ENCODE assay signal across 16 cellular contexts in genomic region chr5:123429221-123429954, GRCh38. TPM values are rescaled to one million over a fixed set of nuclear protein-coding genes. Genes with fewer than 3 reads are reported as not detected.
DNase-seq lines count a peak whose midpoint lies in the region; ATAC-seq and TF ChIP-seq lines count a peak whose summit lies in the region.
"Had no signal": no experiment of that assay in that cellular context is flagged by ENCODE, and none has a peak within 500 bp of the region (broad histone marks: within the 10 kb centered on the region; RNA-seq: fewer than 3 reads in every experiment).

No MANE protein-coding gene starts in this region.

- peak overlapping the region; percentile 14 for H3K9ac ChIP-seq in adipocyte (ENCODE audit: low read length)

- TF ChIP-seq CTCF in type B pancreatic cell (conservative IDR thresholded peaks at IDR 0.05) = no peak

- ATAC-seq in left cardiac atrium = peak; percentile 48 to 50
- ATAC-seq in Right ventricle myocardium superior (ENCODE audit: poor library complexity) = no peak
- ATAC-seq in left lobe of liver = peak; percentile 65
- ATAC-seq in HG03095 (IDR thresholded peaks at IDR 0.05; ENCODE audit: unreplicated experiment) = no peak
- ATAC-seq: Right ventricle myocardium inferior had no signal

- H3K4me3 ChIP-seq in adipocyte (ENCODE audit: low read length) = peak overlapping the region; percentile 21
- H3K4me3 ChIP-seq: colonic mucosa, ovary, thoracic aorta had no signal

- intact Hi-C loops in left cardiac atrium (cut with DNase I) (loop anchor here in 1 of 2 donors (10.0 kb wide), 1 partner anchor 175 kb away; no protein-coding TSS in a partner anchor), Right ventricle myocardium superior (cut with DNase I) (no loop called here)

- H3K27me3 ChIP-seq in adipocyte (replicated peaks; ENCODE audit: control insufficient read depth, insufficient read depth, low read length) = no peaks in the 10 kb centered on the region
- H3K27me3 ChIP-seq: colonic mucosa, ovary had no signal

- H3K4me3 Mint-ChIP-seq in type B pancreatic cell = no peak overlapping the region
- H3K4me3 Mint-ChIP-seq: memory B cell had no signal

- no peaks in the 10 kb centered on the region for H3K9me3 ChIP-seq in adipocyte (ENCODE audit: control insufficient read depth, low read length)
- H3K9me3 ChIP-seq: colonic mucosa, ovary, thoracic aorta had no signal

- no peaks in the 10 kb centered on the region for H3K36me3 ChIP-seq in adipocyte (ENCODE audit: control insufficient read depth, insufficient read depth, low read length, severe bottlenecking)
- H3K36me3 ChIP-seq: colonic mucosa, ovary, thoracic aorta had no signal

- DNase-seq in left cardiac atrium = no peak
- no peak for DNase-seq in Right ventricle myocardium superior
- no peak for DNase-seq in adipocyte (ENCODE audit: low read depth)
- DNase-seq in left lobe of liver (ENCODE audit: low spot score) = peak; percentile 59
- DNase-seq in type B pancreatic cell (ENCODE audit: extremely low spot score, unreplicated experiment) = no peak
- no peak for DNase-seq in NCI-H774 (lab: John Stamatoyannopoulos, UW)
- no peak for DNase-seq in amygdala (lab: John Stamatoyannopoulos, UW)
- DNase-seq: colonic mucosa, NCI-H2081, NCI-H82, ovary had no signal

- H3K36me3 Mint-ChIP-seq in type B pancreatic cell = no peaks in the 10 kb centered on the region
- H3K36me3 Mint-ChIP-seq: activated naive CD4-positive, alpha-beta T cell treated with anti-CD3 and anti-CD28 coated beads, Interleukin-2, amount 50 U/mL, for 72 hours had no signal

- no peaks in the 10 kb centered on the region for H3K4me1 Mint-ChIP-seq in type B pancreatic cell (ENCODE audit: unreplicated experiment)

- no peaks in the 10 kb centered on the region for H3K9me3 Mint-ChIP-seq in type B pancreatic cell
- H3K9me3 Mint-ChIP-seq: activated naive CD4-positive, alpha-beta T cell treated with anti-CD3 and anti-CD28 coated beads, Interleukin-2, amount 50 U/mL, for 72 hours had no signal

- H3K27ac Mint-ChIP-seq in type B pancreatic cell = peak overlapping the region; percentile 3
- H3K27ac Mint-ChIP-seq: memory B cell had no signal

- no peaks in the 10 kb centered on the region for H3K27me3 Mint-ChIP-seq in type B pancreatic cell

- H3K4me1 ChIP-seq in adipocyte (ENCODE audit: control insufficient read depth, insufficient read depth, low read length) = peaks cover 20% of the 10 kb centered on the region
- H3K4me1 ChIP-seq: colonic mucosa had no signal

RNA-seq across cellular contexts. Expression of gene CEP120, which starts 6.2 kb away (rescaled TPM):
- 10 to 100 TPM; 10.3 to 13.1 TPM for total RNA-seq in left cardiac atrium
- total RNA-seq in Right ventricle myocardium superior = 12.8 TPM
- total RNA-seq in left lobe of liver = 11.6 TPM
- 16.4 and 26.9 TPM in 2 replicates for total RNA-seq in type B pancreatic cell (ENCODE audit: low replicate concordance)

Comparison
In these comparisons a context has a peak if more than half of its experiments do, and no peak if none do; other contexts are left out.
1. ATAC-seq: peak in left cardiac atrium (2 of 2) and left lobe of liver (single experiment); none in Right ventricle myocardium superior (single experiment) and HG03095 (single experiment).